Comparison of ENCODE assay signal across 12 cellular contexts in the genomic region with DNA sequence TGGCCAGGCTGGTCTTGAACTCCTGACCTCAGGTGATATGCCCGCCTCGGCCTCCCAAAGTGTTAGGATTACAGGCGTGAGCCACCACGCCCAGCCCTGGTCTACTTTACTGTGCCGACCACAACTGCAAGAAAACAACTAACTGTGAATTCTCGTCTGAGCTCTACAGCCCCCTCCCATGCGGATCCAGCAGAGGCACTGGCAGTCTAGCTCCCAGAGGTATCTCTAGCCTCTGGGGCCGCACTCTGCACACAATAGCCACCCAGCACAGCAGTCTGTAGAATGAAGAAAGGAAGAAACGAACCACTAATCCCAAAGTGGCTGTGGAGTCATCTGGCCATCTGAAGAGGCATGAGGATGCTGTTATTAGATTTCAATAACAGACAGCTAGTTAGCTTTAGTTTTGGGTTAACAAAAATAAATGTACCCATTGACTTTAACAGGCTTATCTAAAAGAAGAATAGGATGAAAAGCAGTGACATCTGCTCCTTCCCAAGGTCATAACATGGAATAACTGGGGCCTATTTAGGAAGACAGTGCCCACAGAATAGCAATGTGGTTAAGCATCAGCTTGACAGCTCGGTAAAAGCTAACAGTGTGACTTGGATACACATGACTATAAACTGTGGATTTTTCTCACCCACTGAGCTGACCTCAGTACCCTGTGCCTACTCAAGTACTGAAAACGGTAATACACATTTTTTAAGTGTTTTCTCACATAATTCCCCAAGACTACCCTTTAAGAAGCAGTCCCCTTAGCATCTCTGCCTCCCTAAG.
DNase-seq lines count a peak whose midpoint lies in the region; ATAC-seq, FAIRE-seq and TF ChIP-seq lines count a peak whose summit lies in the region.
"Had no signal": no experiment of that assay in that cellular context is flagged by ENCODE, and none has a peak within 500 bp of the region (broad histone marks: within the 10 kb centered on the region; RNA-seq: fewer than 3 reads in every experiment).

No MANE protein-coding gene starts in this region.

- H3K4me3 ChIP-seq in body of pancreas: no peak overlapping the region
- H3K4me3 ChIP-seq in lower lobe of right lung: no peak overlapping the region
- H3K4me3 ChIP-seq in thoracic aorta: no peak overlapping the region

- H3K27ac Mint-ChIP-seq in activated CD8-positive, alpha-beta memory T cell treated with anti-CD3 and anti-CD28 coated beads, Interleukin-2, amount 10 ng/mL, durations not matched to agents 7 days and 5 days: no peak overlapping the region

- H3K4me1 ChIP-seq in body of pancreas (peaks cover 90% of the 10 kb centered on the region), lower lobe of right lung (peaks cover 61% of the 10 kb centered on the region), thoracic aorta (ENCODE audit: control insufficient read depth in 1 of 2, low read depth in 2 of 2) (peaks cover 44 to 80% of the 10 kb centered on the region in 2 donors)

- no peaks in the 10 kb centered on the region for H3K9me3 Mint-ChIP-seq in activated CD8-positive, alpha-beta memory T cell treated with anti-CD3 and anti-CD28 coated beads, Interleukin-2, amount 10 ng/mL, durations not matched to agents 7 days and 5 days (ENCODE audit: low read depth)

- TF ChIP-seq POLR2A in body of pancreas (IDR thresholded peaks at IDR 0.05) (no peak), GM12892 (IDR thresholded peaks at IDR 0.05; ENCODE audit: low read depth, low read length) (no peak)

- H3K27me3 ChIP-seq in body of pancreas (no peaks in the 10 kb centered on the region), lower lobe of right lung (ENCODE audit: low read depth) (no peaks in the 10 kb centered on the region), thoracic aorta (replicated peaks; ENCODE audit: insufficient read depth) (no peaks in the 10 kb centered on the region)

- no peak for FAIRE-seq in GM12892 (lab: Jason Lieb, UNC)

- no peaks in the 10 kb centered on the region for H3K27me3 Mint-ChIP-seq in activated CD8-positive, alpha-beta memory T cell treated with anti-CD3 and anti-CD28 coated beads, Interleukin-2, amount 10 ng/mL, durations not matched to agents 7 days and 5 days

- ATAC-seq in body of pancreas (no peak), lower lobe of right lung (no peak), thoracic aorta (ENCODE audit: insufficient number of reproducible peaks, low FRiP score, low read depth) (no peak)
- ATAC-seq in activated CD8-positive, alpha-beta memory T cell treated with anti-CD3 and anti-CD28 coated beads, Interleukin-2, amount 10 ng/mL, durations not matched to agents 7 days and 5 days: no peak

- peak; percentile 14 to 71 for DNase-seq in NCI-H524 (lab: John Stamatoyannopoulos, UW)
- DNase-seq in NCI-H524 treated with DMSO at 0.1 percent for 48 hours (lab: John Stamatoyannopoulos, UW): no peak
- no peak for DNase-seq in body of pancreas
- DNase-seq in lower lobe of right lung: no peak
- DNase-seq in thoracic aorta (ENCODE audit: low spot score): no peak
- no peak for DNase-seq in T1000 (lab: John Stamatoyannopoulos, UW)
- no peak for DNase-seq in GM12892 (ENCODE audit: insufficient read length)
- DNase-seq in activated CD8-positive, alpha-beta memory T cell treated with anti-CD3 and anti-CD28 coated beads, Interleukin-2, amount 10 ng/mL, durations not matched to agents 7 days and 5 days: no peak
- DNase-seq: DMS79; NCI-H1930; stimulated activated naive CD4-positive, alpha-beta T cell treated with Interleukin-2 at 50 U/mL for 16 hours had no signal

- TF ChIP-seq CTCF in body of pancreas (IDR thresholded peaks at IDR 0.05): no peak
- no peak for TF ChIP-seq CTCF in lower lobe of right lung (IDR thresholded peaks at IDR 0.05)
- TF ChIP-seq CTCF in thoracic aorta (IDR thresholded peaks at IDR 0.05): no peak

- H3K9me3 ChIP-seq in body of pancreas (no peaks in the 10 kb centered on the region), lower lobe of right lung (no peaks in the 10 kb centered on the region), thoracic aorta (no peaks in the 10 kb centered on the region)

- no peaks in the 10 kb centered on the region for H3K4me1 Mint-ChIP-seq in activated CD8-positive, alpha-beta memory T cell treated with anti-CD3 and anti-CD28 coated beads, Interleukin-2, amount 10 ng/mL, durations not matched to agents 7 days and 5 days

- H3K27ac ChIP-seq in body of pancreas (peak overlapping the region; percentile 36 to 95 (median 85)), lower lobe of right lung (peak overlapping the region; percentile 9), thoracic aorta (peak overlapping the region; percentile 54 to 61)
- H3K27ac ChIP-seq: 22Rv1 had no signal

- intact Hi-C loops in body of pancreas (cut with DNase I): no loop called here
- intact Hi-C loops in lower lobe of right lung (cut with DNase I): no loop called here

- H3K36me3 Mint-ChIP-seq in activated CD8-positive, alpha-beta memory T cell treated with anti-CD3 and anti-CD28 coated beads, Interleukin-2, amount 10 ng/mL, durations not matched to agents 7 days and 5 days: no peaks in the 10 kb centered on the region

- 75 to 84% methylated on average over 11 of the region's 11 CpGs for WGBS in body of pancreas, 2 donors

- CTCF ChIA-PET in activated CD8-positive, alpha-beta memory T cell treated with anti-CD3 and anti-CD28 coated beads, Interleukin-2, amount 10 ng/mL, durations not matched to agents 7 days and 5 days (lab: Charles Lee): interaction anchor here (1.0 kb wide), 1 partner anchor 66 kb away, joined by 3 read pairs; no protein-coding TSS in a partner anchor

- H3K4me3 Mint-ChIP-seq in activated CD8-positive, alpha-beta memory T cell treated with anti-CD3 and anti-CD28 coated beads, Interleukin-2, amount 10 ng/mL, durations not matched to agents 7 days and 5 days: no peak overlapping the region

- H3K36me3 ChIP-seq in body of pancreas (replicated peaks in 1 of 2; ENCODE audit: insufficient read depth in 1 of 2, low read depth in 2 of 2) (no peaks in the 10 kb centered on the region), lower lobe of right lung (peaks cover 6% of the 10 kb centered on the region), thoracic aorta (no peaks in the 10 kb centered on the region)

Comparison
In these comparisons a context has a peak if more than half of its experiments do, and no peak if none do; other contexts are left out.
1. DNase-seq: peak in NCI-H524 (2 of 2); none in NCI-H524 treated with DMSO at 0.1 percent for 48 hours (single experiment), body of pancreas (0 of 4), lower lobe of right lung (single experiment), thoracic aorta (single experiment), T1000 (single experiment), GM12892 (single experiment) and activated CD8-positive, alpha-beta memory T cell treated with anti-CD3 and anti-CD28 coated beads, Interleukin-2, amount 10 ng/mL, durations not matched to agents 7 days and 5 days (single experiment).
2. H3K27ac ChIP-seq: peak in every context shown above with its lines; median percentile 85 in body of pancreas; 58 in thoracic aorta; 9 in lower lobe of right lung.